ENCODE assay signal across 7 cellular contexts in the genomic region with DNA sequence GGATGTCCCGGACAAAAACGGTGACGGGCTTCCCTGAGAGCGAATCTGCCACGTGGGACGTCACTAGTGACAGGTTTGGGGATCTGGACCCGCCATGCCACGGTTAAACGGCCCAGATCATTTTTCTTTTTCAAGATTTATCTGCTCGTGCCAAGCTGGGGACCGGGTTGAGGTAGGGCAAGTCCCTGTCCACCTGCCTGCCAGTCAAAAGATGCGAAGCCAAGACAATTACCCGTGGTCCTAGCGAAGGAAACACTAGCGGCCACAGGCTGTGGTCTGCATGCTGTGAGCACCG. TPM values are rescaled to one million over a fixed set of nuclear protein-coding genes. Genes with fewer than 3 reads are reported as not detected.
DNase-seq lines count a peak whose midpoint lies in the region; ATAC-seq lines count a peak whose summit lies in the region.

No MANE protein-coding gene starts in this region.

- peaks cover 76% of the 10 kb centered on the region for H3K4me1 Mint-ChIP-seq in activated CD4-positive, alpha-beta memory T cell treated with anti-CD3 and anti-CD28 coated beads for 36 hours (ENCODE audit: low read depth)
- peaks cover 80% of the 10 kb centered on the region for H3K4me1 Mint-ChIP-seq in stimulated activated memory B cell treated with anti-CD40 and anti-IgM and Interleukin-4, amounts not matched to agents 10 μg/mL and 1 μg/mL and 100 μg/mL, for 72 hours

- no peak for ATAC-seq in stimulated activated memory B cell treated with anti-CD40 and anti-IgM and Interleukin-4, amounts not matched to agents 10 μg/mL and 1 μg/mL and 100 μg/mL, for 72 hours
- ATAC-seq in HG03342 (IDR thresholded peaks at IDR 0.05; ENCODE audit: unreplicated experiment): no peak

- H3K9me3 Mint-ChIP-seq in activated CD4-positive, alpha-beta memory T cell treated with anti-CD3 and anti-CD28 coated beads for 36 hours: no peaks in the 10 kb centered on the region
- H3K9me3 Mint-ChIP-seq in stimulated activated memory B cell treated with anti-CD40 and anti-IgM and Interleukin-4, amounts not matched to agents 10 μg/mL and 1 μg/mL and 100 μg/mL, for 72 hours: no peaks in the 10 kb centered on the region

- H4K20me1 ChIP-seq in GM23248 (ENCODE audit: insufficient read depth): no peaks in the 10 kb centered on the region

- POLR2A ChIA-PET in activated CD4-positive, alpha-beta memory T cell treated with anti-CD3 and anti-CD28 coated beads for 36 hours (lab: Charles Lee): interaction anchor here (0.9 to 2.7 kb wide), 8 partner anchors 11 to 92 kb away, joined by 5 to 31 read pairs (median 6); partner anchors contain the start of genes ATF3, NSL1 and TATDN3

- H3K27ac ChIP-seq in GM23248 (no peak overlapping the region), iPS DF 6.9 (ENCODE audit: low read length) (no peak overlapping the region)

- H3K4me3 Mint-ChIP-seq in activated CD4-positive, alpha-beta memory T cell treated with anti-CD3 and anti-CD28 coated beads for 36 hours: peak overlapping the region; percentile 90
- peak overlapping the region; percentile 91 for H3K4me3 Mint-ChIP-seq in stimulated activated memory B cell treated with anti-CD40 and anti-IgM and Interleukin-4, amounts not matched to agents 10 μg/mL and 1 μg/mL and 100 μg/mL, for 72 hours

- peaks cover 43% of the 10 kb centered on the region for H3K36me3 Mint-ChIP-seq in activated CD4-positive, alpha-beta memory T cell treated with anti-CD3 and anti-CD28 coated beads for 36 hours
- peaks cover 17% of the 10 kb centered on the region for H3K36me3 Mint-ChIP-seq in stimulated activated memory B cell treated with anti-CD40 and anti-IgM and Interleukin-4, amounts not matched to agents 10 μg/mL and 1 μg/mL and 100 μg/mL, for 72 hours

- H3K79me2 ChIP-seq in GM23248 (ENCODE audit: insufficient read depth): no peaks in the 10 kb centered on the region

- intact Hi-C loops in activated CD4-positive, alpha-beta memory T cell treated with anti-CD3 and anti-CD28 coated beads for 36 hours (cut with micrococcal nuclease): loop anchor here (1.0 to 5.0 kb wide), 2 partner anchors 22 to 157 kb away; partner anchors contain the start of gene FLVCR1

- CTCF ChIA-PET in activated CD4-positive, alpha-beta memory T cell treated with anti-CD3 and anti-CD28 coated beads for 36 hours (lab: Charles Lee): interaction anchor here (1.0 to 2.3 kb wide), 9 partner anchors 17 to 81 kb away, joined by 3 to 22 read pairs (median 11); no protein-coding TSS in a partner anchor

- DNase-seq in GM23248 (peak; percentile 24), iPS DF 6.9 (ENCODE audit: low read depth, low spot score) (no peak), NCI-H524 treated with DMSO at 0.1 percent for 48 hours (lab: John Stamatoyannopoulos, UW) (no peak), DMS153 (lab: John Stamatoyannopoulos, UW) (no peak)
- DNase-seq in activated CD4-positive, alpha-beta memory T cell treated with anti-CD3 and anti-CD28 coated beads for 36 hours: no peak

- H3K36me3 ChIP-seq in GM23248 (ENCODE audit: low read depth): no peaks in the 10 kb centered on the region
- H3K36me3 ChIP-seq in iPS DF 6.9 (ENCODE audit: control insufficient read depth, insufficient read depth, low read length): no peaks in the 10 kb centered on the region

- in situ Hi-C loops in GM23248 (cut with MboI): no loop called here

- H3K4me1 ChIP-seq in GM23248 (ENCODE audit: insufficient read depth): no peaks in the 10 kb centered on the region
- H3K4me1 ChIP-seq in iPS DF 6.9 (ENCODE audit: control insufficient read depth, insufficient read depth, low read length): peaks cover 1% of the 10 kb centered on the region; the same call in 1 of the 2 replicates

- H3K4me3 ChIP-seq in GM23248 (peak overlapping the region; percentile 72), iPS DF 6.9 (ENCODE audit: low read length) (peak overlapping the region; percentile 41; the same call in 1 of the 2 replicates)

- peak overlapping the region; percentile 75 for H3K4me2 ChIP-seq in GM23248 (ENCODE audit: unreplicated experiment)

- H3K27me3 Mint-ChIP-seq in activated CD4-positive, alpha-beta memory T cell treated with anti-CD3 and anti-CD28 coated beads for 36 hours: peaks cover 2% of the 10 kb centered on the region
- peaks cover 5% of the 10 kb centered on the region for H3K27me3 Mint-ChIP-seq in stimulated activated memory B cell treated with anti-CD40 and anti-IgM and Interleukin-4, amounts not matched to agents 10 μg/mL and 1 μg/mL and 100 μg/mL, for 72 hours

- H3K9me2 ChIP-seq in GM23248 (ENCODE audit: insufficient read depth): no peaks in the 10 kb centered on the region

- H3K9me3 ChIP-seq in GM23248 (ENCODE audit: low read depth) (no peaks in the 10 kb centered on the region), iPS DF 6.9 (ENCODE audit: control insufficient read depth, insufficient read depth, low read length) (no peaks in the 10 kb centered on the region)

- 1 to 3% methylated on average over 16 of the region's 16 CpGs for WGBS in GM23248 (ENCODE audit: low coverage in 1 of 2, low lambda C conversion rate in 2 of 2, missing lambda C conversion rate in 2 of 2), 2 experiments
- no CpG with 5 or more reads among the region's 16 CpGs for WGBS in iPS DF 6.9 (ENCODE audit: insufficient coverage, insufficient read length)

- peak overlapping the region; percentile 82 for H2AFZ ChIP-seq in GM23248

- peaks cover 21% of the 10 kb centered on the region for H3F3A ChIP-seq in GM23248 (ENCODE audit: insufficient read depth)

- peak overlapping the region; percentile 68 for H3K9ac ChIP-seq in GM23248

- peak overlapping the region; percentile 95 for H3K27ac Mint-ChIP-seq in activated CD4-positive, alpha-beta memory T cell treated with anti-CD3 and anti-CD28 coated beads for 36 hours
- peak overlapping the region; percentile 87 for H3K27ac Mint-ChIP-seq in stimulated activated memory B cell treated with anti-CD40 and anti-IgM and Interleukin-4, amounts not matched to agents 10 μg/mL and 1 μg/mL and 100 μg/mL, for 72 hours

- H3K27me3 ChIP-seq in GM23248 (replicated peaks; ENCODE audit: insufficient read depth): peaks cover 15% of the 10 kb centered on the region
- H3K27me3 ChIP-seq in iPS DF 6.9 (ENCODE audit: control insufficient read depth, insufficient read depth, low read length): peaks cover 26% of the 10 kb centered on the region

RNA-seq across cellular contexts. Expression of gene BATF3, which starts 0.9 kb away (rescaled TPM):
- 0.86 and 1.4 TPM in 2 replicates for total RNA-seq in GM23248 (2014; rRNA removed; shearing (Covaris generic))
- 0.46 and 0.60 TPM in 2 replicates for polyA plus RNA-seq in GM23248 (2016; fragmentation: Nextera tagmentation; extraction: Ambion mirVana)
- 100 to 1,000 TPM; 314 to 320 TPM for total RNA-seq in activated CD4-positive, alpha-beta memory T cell treated with anti-CD3 and anti-CD28 coated beads for 36 hours

Comparison
In these comparisons a context has a peak if more than half of its experiments do, and no peak if none do; other contexts are left out.
1. RNA of gene BATF3, which starts 0.9 kb away (total RNA-seq): 314 to 320 TPM in activated CD4-positive, alpha-beta memory T cell treated with anti-CD3 and anti-CD28 coated beads for 36 hours; 0.86 to 1.4 TPM in GM23248; every median in the first group is over 100 times any median in the second.